ENCODE assay signal across 8 cellular contexts in genomic region chr11:783581-784015, GRCh38. TPM values are rescaled to one million over a fixed set of nuclear protein-coding genes. Genes with fewer than 3 reads are reported as not detected.
DNase-seq lines count a peak whose midpoint lies in the region; ATAC-seq, FAIRE-seq and TF ChIP-seq lines count a peak whose summit lies in the region.

No MANE protein-coding gene starts in this region.

- TF ChIP-seq CTCF in fibroblast of lung (conservative IDR thresholded peaks at IDR 0.05 in 1 of 2, IDR thresholded peaks at IDR 0.05 in 1 of 2; ENCODE audit: low read depth in 1 of 2, low read length in 2 of 2) (peak; percentile 75 to 91), PC-9 (conservative IDR thresholded peaks at IDR 0.05) (no peak)

- H3F3A ChIP-seq in PC-9 (ENCODE audit: insufficient read depth, low read depth): no peaks in the 10 kb centered on the region

- H3K27me3 Mint-ChIP-seq in stimulated activated naive CD8-positive, alpha-beta T cell treated with anti-CD3 and anti-CD28 coated beads, Interleukin-15, amount 100 ng/mL, for 72 hours: no peaks in the 10 kb centered on the region
- H3K27me3 Mint-ChIP-seq in naive thymus-derived CD4-positive, alpha-beta T cell: no peaks in the 10 kb centered on the region
- H3K27me3 Mint-ChIP-seq in natural killer cell treated with Interleukin-12 subunit alpha and Interleukin-12 subunit beta and Interleukin-15 and Interleukin-18, amount 100 ng/mL, for 72 hours: no peaks in the 10 kb centered on the region

- ATAC-seq in stimulated activated naive CD8-positive, alpha-beta T cell treated with anti-CD3 and anti-CD28 coated beads, Interleukin-15, Interleukin-2, amounts not matched to agents 100 U/mL and 50 U/mL, for 24 hours: peak; percentile 70
- no peak for ATAC-seq in stimulated activated naive CD8-positive, alpha-beta T cell treated with anti-CD3 and anti-CD28 coated beads, Interleukin-15, amount 100 ng/mL, for 72 hours
- ATAC-seq in naive thymus-derived CD4-positive, alpha-beta T cell: peak; percentile 76
- ATAC-seq in natural killer cell treated with Interleukin-12 subunit alpha and Interleukin-12 subunit beta and Interleukin-15 and Interleukin-18, amount 100 ng/mL, for 72 hours: no peak

- H3K9me2 ChIP-seq in PC-9 (ENCODE audit: insufficient read depth): no peaks in the 10 kb centered on the region

- H3K79me2 ChIP-seq in fibroblast of lung (ENCODE audit: control insufficient read depth, insufficient read depth, low read length): peaks cover 4% of the 10 kb centered on the region
- no peaks in the 10 kb centered on the region for H3K79me2 ChIP-seq in PC-9 (ENCODE audit: low read depth)

- H3K27ac Mint-ChIP-seq in stimulated activated naive CD8-positive, alpha-beta T cell treated with anti-CD3 and anti-CD28 coated beads, Interleukin-15, amount 100 ng/mL, for 72 hours: peak overlapping the region in 1 of 2 donors; percentile 69
- H3K27ac Mint-ChIP-seq in naive thymus-derived CD4-positive, alpha-beta T cell: no peak overlapping the region
- no peak overlapping the region for H3K27ac Mint-ChIP-seq in natural killer cell treated with Interleukin-12 subunit alpha and Interleukin-12 subunit beta and Interleukin-15 and Interleukin-18, amount 100 ng/mL, for 72 hours

- POLR2A ChIA-PET in naive thymus-derived CD4-positive, alpha-beta T cell (lab: Charles Lee): no interaction called here
- POLR2A ChIA-PET in PC-9 (lab: Charles Lee; ENCODE audit: unreplicated experiment): no interaction called here

- H4K20me1 ChIP-seq in fibroblast of lung (ENCODE audit: control insufficient read depth, extremely low read depth, insufficient read depth, low read length) (no peaks in the 10 kb centered on the region), PC-9 (ENCODE audit: insufficient read depth) (no peaks in the 10 kb centered on the region)

- no peak overlapping the region for H3K4me3 Mint-ChIP-seq in stimulated activated naive CD8-positive, alpha-beta T cell treated with anti-CD3 and anti-CD28 coated beads, Interleukin-15, amount 100 ng/mL, for 72 hours
- H3K4me3 Mint-ChIP-seq in naive thymus-derived CD4-positive, alpha-beta T cell: no peak overlapping the region
- H3K4me3 Mint-ChIP-seq in natural killer cell treated with Interleukin-12 subunit alpha and Interleukin-12 subunit beta and Interleukin-15 and Interleukin-18, amount 100 ng/mL, for 72 hours: no peak overlapping the region

- H3K9me3 ChIP-seq in SJCRH30 (replicated peaks): no peaks in the 10 kb centered on the region
- no peaks in the 10 kb centered on the region for H3K9me3 ChIP-seq in fibroblast of lung (ENCODE audit: control insufficient read depth, insufficient read depth, low read depth, low read length)
- H3K9me3 ChIP-seq in naive thymus-derived CD4-positive, alpha-beta T cell (ENCODE audit: control insufficient read depth in 2 of 3, low read length in 3 of 3): no peaks in the 10 kb centered on the region
- no peaks in the 10 kb centered on the region for H3K9me3 ChIP-seq in PC-9 (ENCODE audit: insufficient read depth, low read depth)

- no peak overlapping the region for H3K9ac ChIP-seq in fibroblast of lung (ENCODE audit: insufficient read depth, low read length)

- FAIRE-seq in urothelium cell line (lab: Jason Lieb, UNC): no peak

- no peaks in the 10 kb centered on the region for H3K9me3 Mint-ChIP-seq in stimulated activated naive CD8-positive, alpha-beta T cell treated with anti-CD3 and anti-CD28 coated beads, Interleukin-15, amount 100 ng/mL, for 72 hours
- no peaks in the 10 kb centered on the region for H3K9me3 Mint-ChIP-seq in naive thymus-derived CD4-positive, alpha-beta T cell
- H3K9me3 Mint-ChIP-seq in natural killer cell treated with Interleukin-12 subunit alpha and Interleukin-12 subunit beta and Interleukin-15 and Interleukin-18, amount 100 ng/mL, for 72 hours: no peaks in the 10 kb centered on the region

- intact Hi-C loops in naive thymus-derived CD4-positive, alpha-beta T cell (cut with micrococcal nuclease): no loop called here
- intact Hi-C loops in PC-9 (cut with micrococcal nuclease; ENCODE audit: unreplicated experiment): no loop called here

- H3K4me1 ChIP-seq in SJCRH30 (peaks cover 9% of the 10 kb centered on the region), fibroblast of lung (ENCODE audit: control insufficient read depth, extremely low read depth, insufficient read depth, low read length) (peaks cover 4% of the 10 kb centered on the region), PC-9 (replicated peaks; ENCODE audit: insufficient read depth) (no peaks in the 10 kb centered on the region)
- no peaks in the 10 kb centered on the region for H3K4me1 ChIP-seq in naive thymus-derived CD4-positive, alpha-beta T cell (ENCODE audit: control insufficient read depth in 2 of 2, insufficient read depth in 2 of 2, low read length in 2 of 2)

- peak; percentile 62 for DNase-seq in stimulated activated naive CD8-positive, alpha-beta T cell treated with anti-CD3 and anti-CD28 coated beads, Interleukin-15, Interleukin-2, amounts not matched to agents 100 U/mL and 50 U/mL, for 24 hours
- no peak for DNase-seq in stimulated activated naive CD8-positive, alpha-beta T cell treated with anti-CD3 and anti-CD28 coated beads, Interleukin-15, amount 100 ng/mL, for 72 hours
- peak; percentile 72 to 76 for DNase-seq in SJCRH30
- peak; percentile 81 to 91 for DNase-seq in fibroblast of lung (ENCODE audit: low read depth in 2 of 2)
- DNase-seq in naive thymus-derived CD4-positive, alpha-beta T cell: peak in 1 of 9 donors; percentile 33
- DNase-seq in urothelium cell line (ENCODE audit: low spot score): no peak
- DNase-seq in PC-9: no peak
- DNase-seq in natural killer cell treated with Interleukin-12 subunit alpha and Interleukin-12 subunit beta and Interleukin-15 and Interleukin-18, amount 100 ng/mL, for 72 hours (ENCODE audit: low spot score): no peak

- no peak overlapping the region for H3K27ac ChIP-seq in SJCRH30
- H3K27ac ChIP-seq in fibroblast of lung (ENCODE audit: insufficient read depth, low read length): peak overlapping the region; percentile 51
- H3K27ac ChIP-seq in naive thymus-derived CD4-positive, alpha-beta T cell (ENCODE audit: low read depth, low read length): no peak overlapping the region
- no peak overlapping the region for H3K27ac ChIP-seq in PC-9

- no peak overlapping the region for H2AFZ ChIP-seq in fibroblast of lung (ENCODE audit: low read length)
- H2AFZ ChIP-seq in PC-9: no peak overlapping the region

- H3K4me2 ChIP-seq in fibroblast of lung (ENCODE audit: extremely low read depth, insufficient read depth, low read length) (peak overlapping the region; percentile 76), PC-9 (no peak overlapping the region)

- BruUV-seq in PC-9 (replicated peaks; lab: Mats Ljungman, UMichigan): no TSS peak

- H3K36me3 ChIP-seq in SJCRH30: no peaks in the 10 kb centered on the region
- H3K36me3 ChIP-seq in fibroblast of lung (ENCODE audit: control insufficient read depth, insufficient read depth, low read length): peaks cover 8% of the 10 kb centered on the region
- peaks cover 0 to 4% (median 0%) of the 10 kb centered on the region in 3 experiments for H3K36me3 ChIP-seq in naive thymus-derived CD4-positive, alpha-beta T cell (ENCODE audit: control insufficient read depth in 2 of 3, insufficient read depth in 3 of 3, low read length in 3 of 3)
- no peaks in the 10 kb centered on the region for H3K36me3 ChIP-seq in PC-9 (ENCODE audit: low read depth)

- no peaks in the 10 kb centered on the region for H3K27me3 ChIP-seq in SJCRH30
- no peaks in the 10 kb centered on the region for H3K27me3 ChIP-seq in fibroblast of lung (ENCODE audit: control insufficient read depth, insufficient read depth, low read length)
- H3K27me3 ChIP-seq in naive thymus-derived CD4-positive, alpha-beta T cell (ENCODE audit: control insufficient read depth in 2 of 2, insufficient read depth in 2 of 2, low read length in 2 of 2): no peaks in the 10 kb centered on the region
- no peaks in the 10 kb centered on the region for H3K27me3 ChIP-seq in PC-9 (ENCODE audit: insufficient read depth, low read depth)

- H3K36me3 Mint-ChIP-seq in naive thymus-derived CD4-positive, alpha-beta T cell: no peaks in the 10 kb centered on the region
- H3K36me3 Mint-ChIP-seq in natural killer cell treated with Interleukin-12 subunit alpha and Interleukin-12 subunit beta and Interleukin-15 and Interleukin-18, amount 100 ng/mL, for 72 hours: no peaks in the 10 kb centered on the region

- H3K4me3 ChIP-seq in SJCRH30 (no peak overlapping the region), fibroblast of lung (replicated peaks in 1 of 4; ENCODE audit: control extremely low read depth in 1 of 4, insufficient read depth in 1 of 4, low read depth in 3 of 4, low read length in 4 of 4) (peak overlapping the region in 1 of 4 experiments; percentile 27), PC-9 (no peak overlapping the region)
- H3K4me3 ChIP-seq in naive thymus-derived CD4-positive, alpha-beta T cell (ENCODE audit: low read length): no peak overlapping the region

- CTCF ChIA-PET in naive thymus-derived CD4-positive, alpha-beta T cell (lab: Charles Lee): no interaction called here
- CTCF ChIA-PET in PC-9 (lab: Charles Lee): no interaction called here

- peaks cover 39% of the 10 kb centered on the region for H3K4me1 Mint-ChIP-seq in stimulated activated naive CD8-positive, alpha-beta T cell treated with anti-CD3 and anti-CD28 coated beads, Interleukin-15, amount 100 ng/mL, for 72 hours
- H3K4me1 Mint-ChIP-seq in naive thymus-derived CD4-positive, alpha-beta T cell: peaks cover 4 to 21% (median 13%) of the 10 kb centered on the region in 7 donors
- H3K4me1 Mint-ChIP-seq in natural killer cell treated with Interleukin-12 subunit alpha and Interleukin-12 subunit beta and Interleukin-15 and Interleukin-18, amount 100 ng/mL, for 72 hours (ENCODE audit: low read depth in 2 of 2): peaks cover 0 to 6% of the 10 kb centered on the region in 2 donors

RNA-seq across cellular contexts. Expression of gene CEND1, which starts 6.3 kb away (rescaled TPM):
- total RNA-seq in SJCRH30 (2014; rRNA removed; shearing (Covaris generic)): 1.5 TPM in 2 replicates
- total RNA-seq in fibroblast of lung: 0.26 and 1.3 TPM in 2 replicates
- polyA plus RNA-seq in fibroblast of lung: 0.25 and 0.71 TPM in 2 replicates
- 5.1 and 18.3 TPM in 2 replicates for polyA plus RNA-seq in fibroblast of lung (2012)
- 0.47 and 0.93 TPM in 2 replicates for polyA minus RNA-seq in fibroblast of lung (ENCODE audit: low replicate concordance)
- total RNA-seq in naive thymus-derived CD4-positive, alpha-beta T cell: 1 to 10 TPM in 1 of 5 experiments, not detected in 4; 2.3 TPM
- polyA plus RNA-seq in naive thymus-derived CD4-positive, alpha-beta T cell: not detected
- not detected in 2 replicates for total RNA-seq in PC-9 (2021)
- 1 to 10 TPM in 1 of 2 donors, under 1 TPM in 1; 0.95 to 3.4 TPM for total RNA-seq in natural killer cell treated with Interleukin-12 subunit alpha and Interleukin-12 subunit beta and Interleukin-15 and Interleukin-18, amount 100 ng/mL, for 72 hours

RNA-seq across cellular contexts. Expression of gene GATD1, which starts 6.3 kb away (rescaled TPM):
- 28.9 and 39.9 TPM in 2 replicates for total RNA-seq in SJCRH30 (2014; rRNA removed; shearing (Covaris generic))
- total RNA-seq in fibroblast of lung (19.0 and 20.3 TPM in 2 replicates), PC-9 (2021) (52.7 and 61.9 TPM in 2 replicates)
- 13.9 and 14.7 TPM in 2 replicates for polyA plus RNA-seq in fibroblast of lung
- polyA plus RNA-seq in fibroblast of lung (2012): 29.3 and 31.6 TPM in 2 replicates
- polyA minus RNA-seq in fibroblast of lung (ENCODE audit: low replicate concordance): 25.6 and 62.3 TPM in 2 replicates
- total RNA-seq in naive thymus-derived CD4-positive, alpha-beta T cell: 10 to 100 TPM; 37.8 to 59.2 (median 52.9) TPM
- 10 to 100 TPM in 1 of 2 donors, 1 to 10 TPM in 1; 8.1 to 17.8 TPM for polyA plus RNA-seq in naive thymus-derived CD4-positive, alpha-beta T cell
- 10 to 100 TPM; 42.2 to 99.7 TPM for total RNA-seq in natural killer cell treated with Interleukin-12 subunit alpha and Interleukin-12 subunit beta and Interleukin-15 and Interleukin-18, amount 100 ng/mL, for 72 hours

RNA-seq across cellular contexts. Expression of gene SLC25A22, which starts 14.5 kb away (rescaled TPM):
- 20.2 and 22.4 TPM in 2 replicates for total RNA-seq in SJCRH30 (2014; rRNA removed; shearing (Covaris generic))
- total RNA-seq in fibroblast of lung: 8.0 and 9.9 TPM in 2 replicates
- polyA plus RNA-seq in fibroblast of lung: 10.4 and 19.9 TPM in 2 replicates
- 13.7 and 28.7 TPM in 2 replicates for polyA plus RNA-seq in fibroblast of lung (2012)
- polyA minus RNA-seq in fibroblast of lung (ENCODE audit: low replicate concordance): 13.5 and 24.9 TPM in 2 replicates
- total RNA-seq in naive thymus-derived CD4-positive, alpha-beta T cell: 10 to 100 TPM; 17.4 to 58.4 (median 21.3) TPM
- polyA plus RNA-seq in naive thymus-derived CD4-positive, alpha-beta T cell: 10 to 100 TPM in 1 of 2 donors, 1 to 10 TPM in 1; 6.4 to 11.1 TPM
- total RNA-seq in PC-9 (2021): 24.6 and 25.8 TPM in 2 replicates
- total RNA-seq in natural killer cell treated with Interleukin-12 subunit alpha and Interleukin-12 subunit beta and Interleukin-15 and Interleukin-18, amount 100 ng/mL, for 72 hours: 100 to 1,000 TPM in 1 of 2 donors, 10 to 100 TPM in 1; 64.3 to 125 TPM

RNA-seq across cellular contexts. Expression of gene PIDD1, which starts 21.4 kb away (rescaled TPM):
- total RNA-seq in SJCRH30 (2014; rRNA removed; shearing (Covaris generic)): 18.3 and 21.2 TPM in 2 replicates
- total RNA-seq in fibroblast of lung (7.4 and 14.2 TPM in 2 replicates), PC-9 (2021) (16.7 and 24.3 TPM in 2 replicates)
- 2.2 and 3.8 TPM in 2 replicates for polyA plus RNA-seq in fibroblast of lung
- polyA plus RNA-seq in fibroblast of lung (2012): 4.6 and 11.9 TPM in 2 replicates
- 5.1 and 12.4 TPM in 2 replicates for polyA minus RNA-seq in fibroblast of lung (ENCODE audit: low replicate concordance)
- total RNA-seq in naive thymus-derived CD4-positive, alpha-beta T cell: 10 to 100 TPM; 30.0 to 38.7 (median 34.1) TPM
- 1 to 10 TPM; 4.7 to 8.3 TPM for polyA plus RNA-seq in naive thymus-derived CD4-positive, alpha-beta T cell
- 10 to 100 TPM; 19.1 to 53.6 TPM for total RNA-seq in natural killer cell treated with Interleukin-12 subunit alpha and Interleukin-12 subunit beta and Interleukin-15 and Interleukin-18, amount 100 ng/mL, for 72 hours

RNA-seq across cellular contexts. Expression of gene RPLP2, which starts 26.2 kb away (rescaled TPM):
- 1,150 and 1,247 TPM in 2 replicates for total RNA-seq in SJCRH30 (2014; rRNA removed; shearing (Covaris generic))
- total RNA-seq in fibroblast of lung (282 and 294 TPM in 2 replicates), PC-9 (2021) (1,270 and 1,465 TPM in 2 replicates)
- 741 and 904 TPM in 2 replicates for polyA plus RNA-seq in fibroblast of lung
- 1,458 and 1,948 TPM in 2 replicates for polyA plus RNA-seq in fibroblast of lung (2012)
- 327 and 443 TPM in 2 replicates for polyA minus RNA-seq in fibroblast of lung (ENCODE audit: low replicate concordance)
- 1,000 to 10,000 TPM; 2,266 to 5,944 (median 5,497) TPM for total RNA-seq in naive thymus-derived CD4-positive, alpha-beta T cell
- polyA plus RNA-seq in naive thymus-derived CD4-positive, alpha-beta T cell: 1,000 to 10,000 TPM; 3,734 to 4,844 TPM
- 1,000 to 10,000 TPM; 1,365 to 2,718 TPM for total RNA-seq in natural killer cell treated with Interleukin-12 subunit alpha and Interleukin-12 subunit beta and Interleukin-15 and Interleukin-18, amount 100 ng/mL, for 72 hours

Comparison
In these comparisons a context has a peak if more than half of its experiments do, and no peak if none do; other contexts are left out.
1. ATAC-seq: peak in stimulated activated naive CD8-positive, alpha-beta T cell treated with anti-CD3 and anti-CD28 coated beads, Interleukin-15, Interleukin-2, amounts not matched to agents 100 U/mL and 50 U/mL, for 24 hours (single experiment) and naive thymus-derived CD4-positive, alpha-beta T cell (single experiment); none in stimulated activated naive CD8-positive, alpha-beta T cell treated with anti-CD3 and anti-CD28 coated beads, Interleukin-15, amount 100 ng/mL, for 72 hours (single experiment) and natural killer cell treated with Interleukin-12 subunit alpha and Interleukin-12 subunit beta and Interleukin-15 and Interleukin-18, amount 100 ng/mL, for 72 hours (0 of 2).
2. DNase-seq: peak in stimulated activated naive CD8-positive, alpha-beta T cell treated with anti-CD3 and anti-CD28 coated beads, Interleukin-15, Interleukin-2, amounts not matched to agents 100 U/mL and 50 U/mL, for 24 hours (single experiment), SJCRH30 (2 of 2) and fibroblast of lung (2 of 2); none in stimulated activated naive CD8-positive, alpha-beta T cell treated with anti-CD3 and anti-CD28 coated beads, Interleukin-15, amount 100 ng/mL, for 72 hours (0 of 2), urothelium cell line (single experiment), PC-9 (0 of 2) and natural killer cell treated with Interleukin-12 subunit alpha and Interleukin-12 subunit beta and Interleukin-15 and Interleukin-18, amount 100 ng/mL, for 72 hours (single experiment).